In the genomic region with DNA sequence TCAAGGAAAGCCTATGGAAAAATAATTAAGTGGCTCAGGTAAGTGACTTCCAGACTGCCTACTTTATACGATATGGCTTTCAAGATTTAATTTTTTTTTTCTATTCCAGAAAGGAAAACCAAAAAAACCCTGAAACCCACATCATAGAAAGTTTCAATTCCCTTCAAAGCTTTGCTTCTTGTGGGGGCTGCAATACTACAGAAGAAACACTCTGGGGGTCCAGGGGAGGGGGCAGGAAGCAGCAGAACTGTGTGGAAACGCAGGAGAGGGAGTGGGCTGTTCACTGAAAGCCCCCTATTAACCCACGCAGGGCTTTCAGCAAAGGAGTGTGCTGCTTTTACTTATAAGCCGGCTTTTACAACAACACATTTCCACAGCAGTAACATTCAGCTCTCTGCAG, we compare ENCODE assay signal across 21 cellular contexts.
"Had no signal": no experiment of that assay in that cellular context is flagged by ENCODE, and none has a peak within 500 bp of the region (broad histone marks: within the 10 kb centered on the region; RNA-seq: fewer than 3 reads in every experiment).

No MANE protein-coding gene starts in this region.

- H3K4me3 ChIP-seq: esophagus muscularis mucosa, heart right ventricle, right lobe of liver, testis, transverse colon had no signal

- H3K36me3 Mint-ChIP-seq: activated naive CD4-positive, alpha-beta T cell treated with anti-CD3 and anti-CD28 coated beads, Interleukin-2, amount 10 ng/mL, durations not matched to agents 7 days and 5 days; natural killer cell treated with Interleukin-12 subunit alpha and Interleukin-12 subunit beta and Interleukin-15 and Interleukin-18, amount 100 ng/mL, for 72 hours had no signal

- H3K36me3 ChIP-seq: brain microvascular endothelial cell, esophagus muscularis mucosa, heart right ventricle, neutrophil, right lobe of liver, transverse colon had no signal

- H3K27ac ChIP-seq: brain microvascular endothelial cell, esophagus muscularis mucosa, heart right ventricle, neutrophil, right lobe of liver, testis, transverse colon had no signal

- H3K9me3 Mint-ChIP-seq: activated naive CD4-positive, alpha-beta T cell treated with anti-CD3 and anti-CD28 coated beads, Interleukin-2, amount 10 ng/mL, durations not matched to agents 7 days and 5 days; activated T-helper 1 cell treated with anti-CD3 and anti-CD28 coated beads, Interleukin-12 subunit alpha, Interleukin-12 subunit beta, Interleukin-2, Interleukin-4 antibody, amounts not matched to agents 30 ng/mL and 10 ng/mL and 1 ng/mL, durations not matched to agents 14 hours and 24 hours and 36 hours; endodermal cell; natural killer cell treated with Interleukin-12 subunit alpha and Interleukin-12 subunit beta and Interleukin-15 and Interleukin-18, amount 100 ng/mL, for 72 hours had no signal

- H3K4me1 ChIP-seq: esophagus muscularis mucosa, testis, transverse colon had no signal

- H3K4me3 Mint-ChIP-seq: activated CD4-positive, alpha-beta T cell treated with anti-CD3 and anti-CD28 coated beads for 36 hours; activated naive CD4-positive, alpha-beta T cell treated with anti-CD3 and anti-CD28 coated beads, Interleukin-2, amount 10 ng/mL, durations not matched to agents 7 days and 5 days; activated T-helper 1 cell treated with anti-CD3 and anti-CD28 coated beads, Interleukin-12 subunit alpha, Interleukin-12 subunit beta, Interleukin-2, Interleukin-4 antibody, amounts not matched to agents 30 ng/mL and 10 ng/mL and 1 ng/mL, durations not matched to agents 14 hours and 24 hours and 36 hours; endodermal cell; natural killer cell treated with Interleukin-12 subunit alpha and Interleukin-12 subunit beta and Interleukin-15 and Interleukin-18, amount 100 ng/mL, for 72 hours had no signal

- DNase-seq: activated CD4-positive, alpha-beta T cell treated with anti-CD3 and anti-CD28 coated beads for 36 hours; activated CD4-positive, CD25-positive, alpha-beta regulatory T cell; activated CD8-positive, alpha-beta memory T cell treated with anti-CD3 and anti-CD28 coated beads for 24 hours; activated effector memory CD4-positive, alpha-beta T cell treated with anti-CD3 and anti-CD28 coated beads, Interleukin-2, amount 50 U/mL, for 16 hours; activated naive CD4-positive, alpha-beta T cell treated with anti-CD3 and anti-CD28 coated beads, Interleukin-2, amount 10 ng/mL, durations not matched to agents 7 days and 5 days; amniotic stem cell; brain microvascular endothelial cell; caudate nucleus; endodermal cell; foreskin melanocyte; heart right ventricle; right lobe of liver; stimulated activated CD4-positive, alpha-beta T cell treated with anti-CD3 and anti-CD28 coated beads, Interleukin-4, amount 100 ng/mL, for 1 hour; stimulated activated naive CD8-positive, alpha-beta T cell treated with anti-CD3 and anti-CD28 coated beads, Interleukin-15, Interleukin-2, amounts not matched to agents 100 U/mL and 50 U/mL, for 24 hours; testis; transverse colon had no signal

- FAIRE-seq: astrocyte had no signal

- ATAC-seq: activated CD4-positive, alpha-beta T cell treated with anti-CD3 and anti-CD28 coated beads for 36 hours; heart right ventricle; natural killer cell treated with Interleukin-12 subunit alpha and Interleukin-12 subunit beta and Interleukin-15 and Interleukin-18, amount 100 ng/mL, for 72 hours; stimulated activated naive CD8-positive, alpha-beta T cell treated with anti-CD3 and anti-CD28 coated beads, Interleukin-15, Interleukin-2, amounts not matched to agents 100 U/mL and 50 U/mL, for 24 hours had no signal

- H3K9me3 ChIP-seq: esophagus muscularis mucosa, neutrophil, right lobe of liver, testis, transverse colon had no signal

- H3K27me3 ChIP-seq: brain microvascular endothelial cell, esophagus muscularis mucosa, heart right ventricle, neutrophil, right lobe of liver, testis, transverse colon had no signal

- H3K27ac Mint-ChIP-seq: activated CD4-positive, alpha-beta T cell treated with anti-CD3 and anti-CD28 coated beads for 36 hours; activated naive CD4-positive, alpha-beta T cell treated with anti-CD3 and anti-CD28 coated beads, Interleukin-2, amount 10 ng/mL, durations not matched to agents 7 days and 5 days; activated T-helper 1 cell treated with anti-CD3 and anti-CD28 coated beads, Interleukin-12 subunit alpha, Interleukin-12 subunit beta, Interleukin-2, Interleukin-4 antibody, amounts not matched to agents 30 ng/mL and 10 ng/mL and 1 ng/mL, durations not matched to agents 14 hours and 24 hours and 36 hours; endodermal cell; natural killer cell treated with Interleukin-12 subunit alpha and Interleukin-12 subunit beta and Interleukin-15 and Interleukin-18, amount 100 ng/mL, for 72 hours had no signal
